ENCODE assay signal across 33 cellular contexts in the genomic region with DNA sequence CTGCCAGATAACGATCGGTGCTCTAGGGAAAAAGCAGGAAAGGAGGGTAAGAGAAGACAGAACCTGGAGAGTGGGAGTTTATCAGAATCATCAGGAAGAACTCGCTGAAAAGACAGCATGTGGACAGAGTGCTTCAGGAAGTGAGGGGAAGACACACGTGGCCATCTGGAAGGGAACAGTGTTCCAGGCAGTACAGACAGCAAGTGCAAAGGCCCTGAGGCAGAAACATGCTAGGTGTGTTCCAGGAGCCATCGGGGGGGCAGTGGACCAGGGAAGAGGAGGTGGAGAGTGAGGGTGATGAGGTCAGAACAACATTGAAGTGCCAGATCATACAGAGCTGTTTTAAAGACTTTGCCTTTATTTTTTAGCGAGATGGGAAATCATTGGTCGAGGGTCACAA.
"Had no signal": no experiment of that assay in that cellular context is flagged by ENCODE, and none has a peak within 500 bp of the region (broad histone marks: within the 10 kb centered on the region; RNA-seq: fewer than 3 reads in every experiment).

No MANE protein-coding gene starts in this region.

- H3K27me3 ChIP-seq: brain microvascular endothelial cell, Peyer's patch, SJSA1 had no signal

- ATAC-seq: activated CD8-positive, alpha-beta memory T cell treated with anti-CD3 and anti-CD28 coated beads, Interleukin-2, amount 10 ng/mL, durations not matched to agents 7 days and 5 days; activated naive CD8-positive, alpha-beta T cell treated with anti-CD3 and anti-CD28 coated beads, Interleukin-2, amount 50 U/mL, for 24 hours; PC-3 had no signal

- H3K27ac ChIP-seq: brain microvascular endothelial cell, Peyer's patch, SJSA1, VCaP had no signal

- DNase-seq: activated CD4-positive, alpha-beta memory T cell treated with anti-CD3 and anti-CD28 coated beads, Interleukin-2, amount 10 ng/mL, durations not matched to agents 7 days and 5 days; activated CD4-positive, alpha-beta T cell treated with anti-CD3 and anti-CD28 coated beads for 1 hour; activated CD4-positive, alpha-beta T cell treated with anti-CD3 and anti-CD28 coated beads for 48 hours; activated CD4-positive, CD25-positive, alpha-beta regulatory T cell; activated CD8-positive, alpha-beta memory T cell treated with anti-CD3 and anti-CD28 coated beads for 24 hours; activated CD8-positive, alpha-beta memory T cell treated with anti-CD3 and anti-CD28 coated beads, Interleukin-2, amount 10 ng/mL, durations not matched to agents 7 days and 5 days; activated CD8-positive, alpha-beta memory T cell treated with anti-CD3 and anti-CD28 coated beads, Interleukin-2, amount 50 U/mL, for 48 hours; activated effector memory CD4-positive, alpha-beta T cell treated with Interleukin-2 at 50 U/mL for 16 hours; activated naive CD4-positive, alpha-beta T cell treated with anti-CD3 and anti-CD28 coated beads, Interleukin-2, amount 10 ng/mL, durations not matched to agents 7 days and 5 days; activated naive CD8-positive, alpha-beta T cell treated with anti-CD3 and anti-CD28 coated beads, Interleukin-2, amount 50 U/mL, for 24 hours; activated T-cell treated with anti-CD3 and anti-CD28 coated beads, Interleukin-2, amount 50 U/mL, for 48 hours; aorta; brain microvascular endothelial cell; KG1; NCI-H1105; NCI-H1417 treated with DMSO at 0.1 percent for 48 hours; NCI-H1694; NCI-H1930; NCI-H2081 treated with DMSO at 0.1 percent for 48 hours; NCI-H226; NCI-H446 treated with DMSO at 0.1 percent for 48 hours; NCI-H69; NK-92 treated with Interleukin-12 subunit alpha and Interleukin-12 subunit beta, amount 100 ng/mL, for 24 hours; PC-3; Peyer's patch; RPMI8226; SHP77 treated with DMSO at 0.1 percent for 48 hours; SW 1271; T-helper 1 cell; T-helper 2 cell; T-helper 9 cell had no signal

- H3K4me1 ChIP-seq: Peyer's patch, SJSA1 had no signal

- H3K4me3 ChIP-seq: Peyer's patch, SJSA1 had no signal

- H3K9me3 ChIP-seq: Peyer's patch had no signal

- H3K36me3 ChIP-seq: brain microvascular endothelial cell, Peyer's patch, SJSA1 had no signal
